2 cellular contexts compared by ENCODE assay signal in the genomic region with DNA sequence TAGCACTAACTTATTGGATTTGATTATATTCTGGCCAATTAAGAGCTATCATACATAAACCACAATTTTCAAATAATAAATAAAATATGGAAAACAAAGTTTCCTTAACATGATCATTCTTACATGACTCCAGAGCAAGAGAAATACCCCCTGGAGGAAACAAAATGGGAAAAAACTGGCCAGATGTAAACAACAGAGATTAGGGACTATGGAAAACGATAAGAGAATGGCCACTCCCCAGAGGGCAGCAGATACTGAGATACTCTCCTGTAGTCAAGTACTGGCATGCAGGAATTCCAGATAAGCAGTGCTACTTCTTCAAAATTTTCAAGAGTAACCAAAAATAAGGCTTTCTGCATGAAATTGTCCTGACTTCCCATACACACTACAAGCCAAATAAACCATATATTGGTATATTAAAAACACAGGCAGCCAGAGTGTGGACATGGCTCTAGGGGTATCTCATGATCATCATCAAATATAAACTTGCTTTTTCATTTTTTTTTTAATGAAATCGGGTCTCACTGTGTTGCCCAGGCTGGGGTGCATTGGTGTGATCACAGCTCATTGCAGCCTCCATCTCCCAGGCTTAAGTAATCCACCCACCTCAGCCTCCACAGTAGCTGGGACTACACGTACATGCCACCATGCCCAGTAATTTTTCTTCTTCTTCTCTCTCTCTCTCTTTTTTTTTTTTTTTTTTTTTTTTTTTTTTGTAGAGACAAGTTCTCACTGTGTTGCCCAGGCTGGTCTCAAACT.
TF ChIP-seq lines count a peak whose summit lies in the region.

No MANE protein-coding gene starts in this region.

TF ChIP-seq in SK-N-SH, 30 proteins besides CTCF, POLR2A, EP300 and RAD21:
- TF ChIP-seq SMC3 (IDR thresholded peaks at IDR 0.05; ENCODE audit: low read depth, low read length): no peak
- TF ChIP-seq GATA2 (CRISPR knock-in tag; IDR thresholded peaks at IDR 0.05): 0 out of 2 replicates have a peak, but pooled peaks have one; percentile 25
- TF ChIP-seq MEF2A (IDR thresholded peaks at IDR 0.05; ENCODE audit: borderline replicate concordance, low read depth): no peak

TF ChIP-seq in SK-N-SH treated with all-trans-retinoic acid at 6 μM for 48 hours, 23 proteins besides CTCF, POLR2A, EP300 and RAD21:
- TF ChIP-seq SNAI2 (CRISPR knock-in tag; IDR thresholded peaks at IDR 0.05) (no peak), ZNF8 (CRISPR knock-in tag; IDR thresholded peaks at IDR 0.05) (no peak), ZFP30 (CRISPR knock-in tag; IDR thresholded peaks at IDR 0.05) (no peak), BACH2 (CRISPR knock-in tag; IDR thresholded peaks at IDR 0.05; ENCODE audit: borderline replicate concordance) (no peak), ARNTL (CRISPR knock-in tag; IDR thresholded peaks at IDR 0.05; ENCODE audit: borderline replicate concordance, low read depth) (no peak), CSDC2 (CRISPR knock-in tag; IDR thresholded peaks at IDR 0.05) (no peak)
